ENCODE assay signal across 1 cellular context in genomic region chr6:7559651-7560385, GRCh38.
TF ChIP-seq lines count a peak whose summit lies in the region.

No MANE protein-coding gene starts in this region.

TF ChIP-seq in HCT116, 20 proteins besides CTCF, POLR2A, EP300 and RAD21 (continued from another document):
- TF ChIP-seq ZBTB33 (IDR thresholded peaks at IDR 0.05; ENCODE audit: extremely low read depth, insufficient replicate concordance, low read length), result no peak
- TF ChIP-seq YY1 (IDR thresholded peaks at IDR 0.05; ENCODE audit: extremely low read depth, insufficient replicate concordance, low read depth, low read length), result no peak
- TF ChIP-seq SRF (IDR thresholded peaks at IDR 0.05; ENCODE audit: low read depth), result no peak
- no peak for TF ChIP-seq ATF3 (IDR thresholded peaks at IDR 0.05)
- no peak for TF ChIP-seq ZNF274 (IDR thresholded peaks at IDR 0.05; ENCODE audit: low read depth, low read length)
- TF ChIP-seq SIN3A (IDR thresholded peaks at IDR 0.05; ENCODE audit: low read depth), result no peak
- no peak for TF ChIP-seq EZH2phosphoT487 (IDR thresholded peaks at IDR 0.05; ENCODE audit: borderline replicate concordance)
- no peak for TF ChIP-seq EZH2 (IDR thresholded peaks at IDR 0.05)
- no peak for TF ChIP-seq JUND (IDR thresholded peaks at IDR 0.05)
- TF ChIP-seq SP1 (IDR thresholded peaks at IDR 0.05; ENCODE audit: low read depth), result no peak
- no peak for TF ChIP-seq CEBPB (IDR thresholded peaks at IDR 0.05; ENCODE audit: low read depth)
- TF ChIP-seq MAX (IDR thresholded peaks at IDR 0.05), result no peak
